ENCODE assay signal across 1 cellular context in the genomic region with DNA sequence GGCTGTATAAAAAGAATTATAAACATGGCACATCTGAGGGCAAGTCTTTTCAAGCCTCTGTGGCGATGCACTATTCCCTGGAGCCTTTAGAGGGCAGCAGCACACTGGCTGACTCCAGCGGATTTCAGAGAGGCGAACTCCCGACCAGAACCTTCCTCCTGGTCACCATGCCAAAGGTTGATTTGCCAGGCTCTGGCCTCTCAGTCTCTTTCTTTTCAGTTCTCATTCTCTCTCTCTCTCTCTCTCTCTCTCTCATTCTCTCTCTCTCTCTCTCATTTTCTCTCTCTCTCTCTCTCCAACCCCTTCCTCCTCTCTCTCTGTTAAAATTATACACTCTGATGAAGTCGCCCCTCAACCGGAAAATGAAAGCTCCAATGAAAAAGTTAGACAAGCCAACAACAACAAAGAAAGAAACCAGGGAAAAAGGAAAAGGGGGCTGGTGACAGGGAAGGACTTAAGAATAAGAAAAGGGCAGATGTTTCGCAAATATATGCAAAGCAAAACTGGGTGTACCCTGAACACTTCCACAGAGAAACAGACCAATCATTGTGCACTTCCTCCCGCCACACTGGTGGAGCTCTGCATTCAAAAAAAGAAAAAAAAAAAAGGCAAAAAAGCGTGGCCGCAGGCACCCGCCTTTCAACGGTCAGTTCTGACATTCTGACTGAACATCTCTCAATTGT.
TF ChIP-seq lines count a peak whose summit lies in the region.

No MANE protein-coding gene starts in this region.

TF ChIP-seq in GM23338, 12 proteins besides CTCF, POLR2A, EP300 and RAD21 (continued from another document):
- TF ChIP-seq, protein P1, sequence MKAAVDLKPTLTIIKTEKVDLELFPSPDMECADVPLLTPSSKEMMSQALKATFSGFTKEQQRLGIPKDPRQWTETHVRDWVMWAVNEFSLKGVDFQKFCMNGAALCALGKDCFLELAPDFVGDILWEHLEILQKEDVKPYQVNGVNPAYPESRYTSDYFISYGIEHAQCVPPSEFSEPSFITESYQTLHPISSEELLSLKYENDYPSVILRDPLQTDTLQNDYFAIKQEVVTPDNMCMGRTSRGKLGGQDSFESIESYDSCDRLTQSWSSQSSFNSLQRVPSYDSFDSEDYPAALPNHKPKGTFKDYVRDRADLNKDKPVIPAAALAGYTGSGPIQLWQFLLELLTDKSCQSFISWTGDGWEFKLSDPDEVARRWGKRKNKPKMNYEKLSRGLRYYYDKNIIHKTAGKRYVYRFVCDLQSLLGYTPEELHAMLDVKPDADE (IDR thresholded peaks at IDR 0.05) = no peak
- TF ChIP-seq STAT1 (IDR thresholded peaks at IDR 0.05; ENCODE audit: unreplicated experiment) (no peak), CREB1 (CRISPR knock-in tag; IDR thresholded peaks at IDR 0.05; ENCODE audit: low read depth) (no peak)
- TF ChIP-seq, protein P2, sequence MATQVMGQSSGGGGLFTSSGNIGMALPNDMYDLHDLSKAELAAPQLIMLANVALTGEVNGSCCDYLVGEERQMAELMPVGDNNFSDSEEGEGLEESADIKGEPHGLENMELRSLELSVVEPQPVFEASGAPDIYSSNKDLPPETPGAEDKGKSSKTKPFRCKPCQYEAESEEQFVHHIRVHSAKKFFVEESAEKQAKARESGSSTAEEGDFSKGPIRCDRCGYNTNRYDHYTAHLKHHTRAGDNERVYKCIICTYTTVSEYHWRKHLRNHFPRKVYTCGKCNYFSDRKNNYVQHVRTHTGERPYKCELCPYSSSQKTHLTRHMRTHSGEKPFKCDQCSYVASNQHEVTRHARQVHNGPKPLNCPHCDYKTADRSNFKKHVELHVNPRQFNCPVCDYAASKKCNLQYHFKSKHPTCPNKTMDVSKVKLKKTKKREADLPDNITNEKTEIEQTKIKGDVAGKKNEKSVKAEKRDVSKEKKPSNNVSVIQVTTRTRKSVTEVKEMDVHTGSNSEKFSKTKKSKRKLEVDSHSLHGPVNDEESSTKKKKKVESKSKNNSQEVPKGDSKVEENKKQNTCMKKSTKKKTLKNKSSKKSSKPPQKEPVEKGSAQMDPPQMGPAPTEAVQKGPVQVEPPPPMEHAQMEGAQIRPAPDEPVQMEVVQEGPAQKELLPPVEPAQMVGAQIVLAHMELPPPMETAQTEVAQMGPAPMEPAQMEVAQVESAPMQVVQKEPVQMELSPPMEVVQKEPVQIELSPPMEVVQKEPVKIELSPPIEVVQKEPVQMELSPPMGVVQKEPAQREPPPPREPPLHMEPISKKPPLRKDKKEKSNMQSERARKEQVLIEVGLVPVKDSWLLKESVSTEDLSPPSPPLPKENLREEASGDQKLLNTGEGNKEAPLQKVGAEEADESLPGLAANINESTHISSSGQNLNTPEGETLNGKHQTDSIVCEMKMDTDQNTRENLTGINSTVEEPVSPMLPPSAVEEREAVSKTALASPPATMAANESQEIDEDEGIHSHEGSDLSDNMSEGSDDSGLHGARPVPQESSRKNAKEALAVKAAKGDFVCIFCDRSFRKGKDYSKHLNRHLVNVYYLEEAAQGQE (IDR thresholded peaks at IDR 0.05; ENCODE audit: unreplicated experiment) = no peak
